Comparison of ENCODE assay signal across 8 cellular contexts in genomic region chr14:78848234-78848820, GRCh38.
DNase-seq lines count a peak whose midpoint lies in the region; TF ChIP-seq lines count a peak whose summit lies in the region.

No MANE protein-coding gene starts in this region.

- no peaks in the 10 kb centered on the region for H3K9me2 ChIP-seq in Loucy (replicated peaks; ENCODE audit: low read depth, low read length)

- no peak overlapping the region for H3K14ac ChIP-seq in trophoblast cell (ENCODE audit: low read length)

- H2BK5ac ChIP-seq in trophoblast cell (ENCODE audit: low read depth, low read length, poor library complexity) = no peak overlapping the region

- H3K79me1 ChIP-seq in trophoblast cell (ENCODE audit: low read length) = no peaks in the 10 kb centered on the region

- H3K4ac ChIP-seq in trophoblast cell (ENCODE audit: low read depth, low read length) = no peak overlapping the region

- H3K27ac ChIP-seq in trophoblast cell (ENCODE audit: low read depth, low read length) = no peak overlapping the region

- H4K91ac ChIP-seq in trophoblast cell (ENCODE audit: low read depth, low read length) = no peak overlapping the region

- H2AFZ ChIP-seq in Loucy (ENCODE audit: low read length) (no peak overlapping the region), trophoblast cell (ENCODE audit: insufficient read depth, low read length, poor library complexity) (no peak overlapping the region)

- no peak overlapping the region for H2AK5ac ChIP-seq in trophoblast cell (ENCODE audit: low read length)

- no peak overlapping the region for H3K23ac ChIP-seq in trophoblast cell (ENCODE audit: low read length)

- H2BK120ac ChIP-seq in trophoblast cell (ENCODE audit: insufficient read depth, low read length, poor library complexity) = no peak overlapping the region

- H3K4me2 ChIP-seq in Loucy (ENCODE audit: low read depth, low read length, poor library complexity, severe bottlenecking) = no peak overlapping the region
- no peak overlapping the region for H3K4me2 ChIP-seq in trophoblast cell (ENCODE audit: low read length)

- H3K79me2 ChIP-seq in Loucy (ENCODE audit: insufficient read depth, low read length) (no peaks in the 10 kb centered on the region), trophoblast cell (ENCODE audit: control insufficient read depth, insufficient read depth, low read length, poor library complexity) (no peaks in the 10 kb centered on the region)

- H3K18ac ChIP-seq in trophoblast cell (ENCODE audit: low read length) = no peak overlapping the region

- H3K9me3 ChIP-seq in Loucy (ENCODE audit: insufficient read depth, low read depth, low read length) = no peaks in the 10 kb centered on the region
- H3K9me3 ChIP-seq in trophoblast cell (ENCODE audit: insufficient read depth, low read depth, low read length) = no peaks in the 10 kb centered on the region

- no peak overlapping the region for H3K9ac ChIP-seq in Loucy (ENCODE audit: low read depth, low read length, poor library complexity, severe bottlenecking)
- H3K9ac ChIP-seq in trophoblast cell (ENCODE audit: low read length) = no peak overlapping the region

- no peaks in the 10 kb centered on the region for H3K4me1 ChIP-seq in Loucy (ENCODE audit: insufficient read depth, low read length, poor library complexity, severe bottlenecking)
- H3K4me1 ChIP-seq in trophoblast cell (ENCODE audit: control insufficient read depth in 1 of 2, insufficient read depth in 2 of 2, low read length in 2 of 2) = no peaks in the 10 kb centered on the region

- WGBS in trophoblast cell (ENCODE audit: extremely low coverage, insufficient coverage, insufficient read length) = no CpG with 5 or more reads among the region's 6 CpGs

- no peak overlapping the region for H2BK12ac ChIP-seq in trophoblast cell (ENCODE audit: low read length)

- H3K27me3 ChIP-seq in Loucy (ENCODE audit: insufficient read depth, low read length, poor library complexity, severe bottlenecking) (no peaks in the 10 kb centered on the region), trophoblast cell (ENCODE audit: insufficient read depth, low read length) (no peaks in the 10 kb centered on the region)

- peak; percentile 23 for DNase-seq in AG08396 (ENCODE audit: low spot score)
- DNase-seq in GM12864 (ENCODE audit: low read depth) = no peak
- DNase-seq in HEK293T (ENCODE audit: extremely low spot score) = peak; percentile 50
- DNase-seq in T-helper 9 cell = peak; percentile 1
- peak; percentile 30 for DNase-seq in fibroblast of mammary gland (ENCODE audit: low read depth)
- DNase-seq in trophoblast cell = peak; percentile 41 to 78
- DNase-seq in cerebellar nuclear complex (lab: John Stamatoyannopoulos, UW) = no peak

- no peak overlapping the region for H3K4me3 ChIP-seq in GM12864 (ENCODE audit: low read depth, low read length)
- H3K4me3 ChIP-seq in Loucy (ENCODE audit: low read length, poor library complexity, severe bottlenecking) = no peak overlapping the region
- H3K4me3 ChIP-seq in fibroblast of mammary gland (ENCODE audit: control insufficient read depth, low read depth, low read length) = no peak overlapping the region
- H3K4me3 ChIP-seq in trophoblast cell (ENCODE audit: low read depth, low read length) = no peak overlapping the region

- CTCF ChIA-PET in HEK293T (lab: Yijun Ruan, JAX) = interaction anchor here (0.6 to 1.6 kb wide), 6 partner anchors 10 to 133 kb away, joined by 3 to 5 read pairs (median 4); no protein-coding TSS in a partner anchor

- no peak overlapping the region for H4K8ac ChIP-seq in trophoblast cell (ENCODE audit: low read depth, low read length)

- POLR2A ChIA-PET in HEK293T (lab: Yijun Ruan, JAX) = no interaction called here

- H3F3A ChIP-seq in Loucy (ENCODE audit: low read depth) = no peaks in the 10 kb centered on the region

- no peak overlapping the region for H4K12ac ChIP-seq in trophoblast cell (ENCODE audit: low read depth, low read length)

- H4K20me1 ChIP-seq in Loucy (ENCODE audit: insufficient read depth, low read length, poor library complexity, severe bottlenecking) = no peaks in the 10 kb centered on the region

- TF ChIP-seq CTCF in GM12864 (IDR thresholded peaks at IDR 0.05; ENCODE audit: low read depth, low read length, missing control alignments) (peak; percentile 93), Loucy (conservative IDR thresholded peaks at IDR 0.05; ENCODE audit: low read length) (peak; percentile 90), fibroblast of mammary gland (conservative IDR thresholded peaks at IDR 0.05; ENCODE audit: control insufficient read depth, insufficient read depth, low read depth, low read length) (peak; percentile 84)

- no peaks in the 10 kb centered on the region for H3K36me3 ChIP-seq in Loucy (ENCODE audit: insufficient read depth, low read length)
- H3K36me3 ChIP-seq in trophoblast cell (ENCODE audit: control insufficient read depth in 1 of 2, insufficient read depth in 2 of 2, low read length in 2 of 2) = no peaks in the 10 kb centered on the region

TF ChIP-seq in HEK293T, 16 proteins besides CTCF, POLR2A, EP300 and RAD21:
- TF ChIP-seq CTBP1 (IDR thresholded peaks at IDR 0.05; ENCODE audit: borderline replicate concordance) = no peak

Comparison
In these comparisons a context has a peak if more than half of its experiments do, and no peak if none do; other contexts are left out.
1. DNase-seq: peak in AG08396 (single experiment), HEK293T (single experiment), T-helper 9 cell (single experiment), fibroblast of mammary gland (single experiment) and trophoblast cell (2 of 2); none in GM12864 (single experiment) and cerebellar nuclear complex (0 of 2).
2. Peak in every context shown above with its lines, with median percentiles within 50 percentile points of each other: CTCF ChIP-seq.